In the genomic region with DNA sequence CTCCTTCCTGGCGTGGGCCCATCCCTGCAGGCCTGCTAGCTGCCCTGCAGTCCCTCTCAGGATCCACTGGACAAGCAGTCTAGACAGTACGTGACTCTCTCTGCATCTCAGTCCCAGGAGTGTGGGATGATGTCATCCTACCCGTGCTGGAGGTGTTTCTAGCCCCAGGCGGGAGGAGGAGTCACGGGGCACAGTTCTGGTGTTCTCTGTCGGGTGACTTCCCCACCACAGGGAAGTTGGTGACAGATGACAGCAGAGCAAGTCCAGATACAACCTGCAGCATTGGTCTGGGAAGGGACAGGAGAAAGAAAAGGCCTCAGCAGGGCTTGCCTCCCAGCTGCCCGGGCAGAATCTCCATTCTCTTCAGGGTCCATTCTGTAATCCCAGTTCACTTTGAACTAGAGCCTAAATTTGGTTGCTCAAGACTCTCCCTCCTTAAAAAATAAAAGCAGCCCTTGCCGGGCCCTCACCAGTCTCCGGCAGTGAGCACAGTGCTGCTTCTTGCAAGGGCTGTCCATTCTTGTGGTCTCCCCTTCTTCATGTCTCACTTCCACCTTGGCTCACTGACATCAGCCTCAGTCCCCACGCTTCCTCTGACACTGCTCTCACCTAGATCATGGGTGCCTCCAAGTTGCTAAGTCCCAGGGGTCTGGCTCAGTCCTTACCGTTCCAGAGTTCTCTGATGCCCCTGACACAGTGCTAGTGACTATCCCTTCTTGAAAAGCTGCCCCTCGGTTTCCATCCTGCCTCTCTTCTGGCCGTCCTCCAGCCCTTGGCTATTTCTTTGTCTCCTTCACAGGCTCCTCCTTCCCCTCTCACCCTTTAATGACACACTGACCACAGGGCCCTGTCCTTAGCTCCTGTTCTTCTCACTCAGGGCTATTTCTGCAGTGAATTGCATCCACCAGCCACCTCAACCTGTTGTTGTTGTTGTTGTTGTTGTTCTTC, we compare ENCODE assay signal across 1 cellular context.
TF ChIP-seq lines count a peak whose summit lies in the region.

No MANE protein-coding gene starts in this region.

TF ChIP-seq in HepG2, 621 proteins besides CTCF, POLR2A, EP300 and RAD21 (continued from another document and continues in another):
- TF ChIP-seq KLF9 (CRISPR knock-in tag; IDR thresholded peaks at IDR 0.05; ENCODE audit: low read depth) (0 out of 2 replicates have a peak, but pooled peaks have one; percentile 37), SP4 (CRISPR knock-in tag; IDR thresholded peaks at IDR 0.05) (0 out of 2 replicates have a peak, but pooled peaks have one; percentile 13), ZNF205 (CRISPR knock-in tag; IDR thresholded peaks at IDR 0.05) (no peak), SMYD3 (CRISPR knock-in tag; IDR thresholded peaks at IDR 0.05) (0 out of 2 replicates have a peak, but pooled peaks have one; percentile 46), HDAC2 (CRISPR knock-in tag; IDR thresholded peaks at IDR 0.05) (peak; percentile 77), ELF3 (CRISPR knock-in tag; IDR thresholded peaks at IDR 0.05) (peak; percentile 78; the same call in 1 of the 2 replicates), RFXANK (CRISPR knock-in tag; IDR thresholded peaks at IDR 0.05) (peak; percentile 64; the same call in 1 of the 2 replicates), ZNF510 (CRISPR knock-in tag; IDR thresholded peaks at IDR 0.05; ENCODE audit: low read depth) (0 out of 2 replicates have a peak, but pooled peaks have one; percentile 25), PHF21A (CRISPR knock-in tag; IDR thresholded peaks at IDR 0.05) (peak; percentile 64; the same call in 1 of the 2 replicates), ZNF605 (CRISPR knock-in tag; IDR thresholded peaks at IDR 0.05) (peak; percentile 73), HMG20A (CRISPR knock-in tag; IDR thresholded peaks at IDR 0.05; ENCODE audit: borderline replicate concordance) (0 out of 2 replicates have a peak, but pooled peaks have one; percentile 57), ZNF317 (CRISPR knock-in tag; IDR thresholded peaks at IDR 0.05) (peak; percentile 98), ZNF496 (CRISPR knock-in tag; IDR thresholded peaks at IDR 0.05; ENCODE audit: insufficient replicate concordance) (no peak), ZNF547 (CRISPR knock-in tag; IDR thresholded peaks at IDR 0.05) (0 out of 2 replicates have a peak, but pooled peaks have one; percentile 20), FOXP1 (IDR thresholded peaks at IDR 0.05) (no peak), FOXP1 (CRISPR knock-in tag; IDR thresholded peaks at IDR 0.05) (peak; percentile 55), KAT8 (CRISPR knock-in tag; IDR thresholded peaks at IDR 0.05) (peak; percentile 64), SPEN (CRISPR knock-in tag; IDR thresholded peaks at IDR 0.05; ENCODE audit: low read depth) (peak; percentile 70), ATAD3A (CRISPR knock-in tag; IDR thresholded peaks at IDR 0.05) (no peak), ZSCAN31 (CRISPR knock-in tag; IDR thresholded peaks at IDR 0.05; ENCODE audit: low read depth) (peak; percentile 44; the same call in 1 of the 2 replicates), ATF7-NPFF (CRISPR knock-in tag; IDR thresholded peaks at IDR 0.05; ENCODE audit: low read depth) (no peak; the same call in 1 of the 2 replicates), SAP130 (CRISPR knock-in tag; IDR thresholded peaks at IDR 0.05; ENCODE audit: low read depth) (peak; percentile 93), KMT2A (CRISPR knock-in tag; IDR thresholded peaks at IDR 0.05) (0 out of 2 replicates have a peak, but pooled peaks have one; percentile 42), ZMAT3 (CRISPR knock-in tag; conservative IDR thresholded peaks at IDR 0.05) (no peak), STAT5B (CRISPR knock-in tag; IDR thresholded peaks at IDR 0.05) (no peak), ZNF136 (CRISPR knock-in tag; IDR thresholded peaks at IDR 0.05; ENCODE audit: low read depth) (peak; percentile 72; the same call in 1 of the 2 replicates), ZBTB20 (CRISPR knock-in tag; IDR thresholded peaks at IDR 0.05; ENCODE audit: borderline replicate concordance, low read depth) (peak; percentile 47; the same call in 1 of the 2 replicates), POLR2G (IDR thresholded peaks at IDR 0.05; ENCODE audit: low read depth, low read length) (peak; percentile 78), MIXL1 (CRISPR knock-in tag; IDR thresholded peaks at IDR 0.05) (peak; percentile 62; the same call in 1 of the 2 replicates)
- TF ChIP-seq, protein P1, sequence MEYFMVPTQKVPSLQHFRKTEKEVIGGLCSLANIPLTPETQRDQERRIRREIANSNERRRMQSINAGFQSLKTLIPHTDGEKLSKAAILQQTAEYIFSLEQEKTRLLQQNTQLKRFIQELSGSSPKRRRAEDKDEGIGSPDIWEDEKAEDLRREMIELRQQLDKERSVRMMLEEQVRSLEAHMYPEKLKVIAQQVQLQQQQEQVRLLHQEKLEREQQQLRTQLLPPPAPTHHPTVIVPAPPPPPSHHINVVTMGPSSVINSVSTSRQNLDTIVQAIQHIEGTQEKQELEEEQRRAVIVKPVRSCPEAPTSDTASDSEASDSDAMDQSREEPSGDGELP (IDR thresholded peaks at IDR 0.05; ENCODE audit: borderline replicate concordance, low read depth), result peak; percentile 64; the same call in 1 of the 2 replicates
- TF ChIP-seq, protein P2, sequence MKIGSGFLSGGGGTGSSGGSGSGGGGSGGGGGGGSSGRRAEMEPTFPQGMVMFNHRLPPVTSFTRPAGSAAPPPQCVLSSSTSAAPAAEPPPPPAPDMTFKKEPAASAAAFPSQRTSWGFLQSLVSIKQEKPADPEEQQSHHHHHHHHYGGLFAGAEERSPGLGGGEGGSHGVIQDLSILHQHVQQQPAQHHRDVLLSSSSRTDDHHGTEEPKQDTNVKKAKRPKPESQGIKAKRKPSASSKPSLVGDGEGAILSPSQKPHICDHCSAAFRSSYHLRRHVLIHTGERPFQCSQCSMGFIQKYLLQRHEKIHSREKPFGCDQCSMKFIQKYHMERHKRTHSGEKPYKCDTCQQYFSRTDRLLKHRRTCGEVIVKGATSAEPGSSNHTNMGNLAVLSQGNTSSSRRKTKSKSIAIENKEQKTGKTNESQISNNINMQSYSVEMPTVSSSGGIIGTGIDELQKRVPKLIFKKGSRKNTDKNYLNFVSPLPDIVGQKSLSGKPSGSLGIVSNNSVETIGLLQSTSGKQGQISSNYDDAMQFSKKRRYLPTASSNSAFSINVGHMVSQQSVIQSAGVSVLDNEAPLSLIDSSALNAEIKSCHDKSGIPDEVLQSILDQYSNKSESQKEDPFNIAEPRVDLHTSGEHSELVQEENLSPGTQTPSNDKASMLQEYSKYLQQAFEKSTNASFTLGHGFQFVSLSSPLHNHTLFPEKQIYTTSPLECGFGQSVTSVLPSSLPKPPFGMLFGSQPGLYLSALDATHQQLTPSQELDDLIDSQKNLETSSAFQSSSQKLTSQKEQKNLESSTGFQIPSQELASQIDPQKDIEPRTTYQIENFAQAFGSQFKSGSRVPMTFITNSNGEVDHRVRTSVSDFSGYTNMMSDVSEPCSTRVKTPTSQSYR (CRISPR knock-in tag; IDR thresholded peaks at IDR 0.05; ENCODE audit: borderline replicate concordance), result peak; percentile 11; the same call in 1 of the 2 replicates
- TF ChIP-seq, protein P3, sequence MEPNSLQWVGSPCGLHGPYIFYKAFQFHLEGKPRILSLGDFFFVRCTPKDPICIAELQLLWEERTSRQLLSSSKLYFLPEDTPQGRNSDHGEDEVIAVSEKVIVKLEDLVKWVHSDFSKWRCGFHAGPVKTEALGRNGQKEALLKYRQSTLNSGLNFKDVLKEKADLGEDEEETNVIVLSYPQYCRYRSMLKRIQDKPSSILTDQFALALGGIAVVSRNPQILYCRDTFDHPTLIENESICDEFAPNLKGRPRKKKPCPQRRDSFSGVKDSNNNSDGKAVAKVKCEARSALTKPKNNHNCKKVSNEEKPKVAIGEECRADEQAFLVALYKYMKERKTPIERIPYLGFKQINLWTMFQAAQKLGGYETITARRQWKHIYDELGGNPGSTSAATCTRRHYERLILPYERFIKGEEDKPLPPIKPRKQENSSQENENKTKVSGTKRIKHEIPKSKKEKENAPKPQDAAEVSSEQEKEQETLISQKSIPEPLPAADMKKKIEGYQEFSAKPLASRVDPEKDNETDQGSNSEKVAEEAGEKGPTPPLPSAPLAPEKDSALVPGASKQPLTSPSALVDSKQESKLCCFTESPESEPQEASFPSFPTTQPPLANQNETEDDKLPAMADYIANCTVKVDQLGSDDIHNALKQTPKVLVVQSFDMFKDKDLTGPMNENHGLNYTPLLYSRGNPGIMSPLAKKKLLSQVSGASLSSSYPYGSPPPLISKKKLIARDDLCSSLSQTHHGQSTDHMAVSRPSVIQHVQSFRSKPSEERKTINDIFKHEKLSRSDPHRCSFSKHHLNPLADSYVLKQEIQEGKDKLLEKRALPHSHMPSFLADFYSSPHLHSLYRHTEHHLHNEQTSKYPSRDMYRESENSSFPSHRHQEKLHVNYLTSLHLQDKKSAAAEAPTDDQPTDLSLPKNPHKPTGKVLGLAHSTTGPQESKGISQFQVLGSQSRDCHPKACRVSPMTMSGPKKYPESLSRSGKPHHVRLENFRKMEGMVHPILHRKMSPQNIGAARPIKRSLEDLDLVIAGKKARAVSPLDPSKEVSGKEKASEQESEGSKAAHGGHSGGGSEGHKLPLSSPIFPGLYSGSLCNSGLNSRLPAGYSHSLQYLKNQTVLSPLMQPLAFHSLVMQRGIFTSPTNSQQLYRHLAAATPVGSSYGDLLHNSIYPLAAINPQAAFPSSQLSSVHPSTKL (CRISPR knock-in tag; IDR thresholded peaks at IDR 0.05), result peak; percentile 90
- TF ChIP-seq, protein P4, sequence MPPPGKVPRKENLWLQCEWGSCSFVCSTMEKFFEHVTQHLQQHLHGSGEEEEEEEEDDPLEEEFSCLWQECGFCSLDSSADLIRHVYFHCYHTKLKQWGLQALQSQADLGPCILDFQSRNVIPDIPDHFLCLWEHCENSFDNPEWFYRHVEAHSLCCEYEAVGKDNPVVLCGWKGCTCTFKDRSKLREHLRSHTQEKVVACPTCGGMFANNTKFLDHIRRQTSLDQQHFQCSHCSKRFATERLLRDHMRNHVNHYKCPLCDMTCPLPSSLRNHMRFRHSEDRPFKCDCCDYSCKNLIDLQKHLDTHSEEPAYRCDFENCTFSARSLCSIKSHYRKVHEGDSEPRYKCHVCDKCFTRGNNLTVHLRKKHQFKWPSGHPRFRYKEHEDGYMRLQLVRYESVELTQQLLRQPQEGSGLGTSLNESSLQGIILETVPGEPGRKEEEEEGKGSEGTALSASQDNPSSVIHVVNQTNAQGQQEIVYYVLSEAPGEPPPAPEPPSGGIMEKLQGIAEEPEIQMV (CRISPR knock-in tag; IDR thresholded peaks at IDR 0.05; ENCODE audit: low read depth), result no peak
- TF ChIP-seq, protein P5, sequence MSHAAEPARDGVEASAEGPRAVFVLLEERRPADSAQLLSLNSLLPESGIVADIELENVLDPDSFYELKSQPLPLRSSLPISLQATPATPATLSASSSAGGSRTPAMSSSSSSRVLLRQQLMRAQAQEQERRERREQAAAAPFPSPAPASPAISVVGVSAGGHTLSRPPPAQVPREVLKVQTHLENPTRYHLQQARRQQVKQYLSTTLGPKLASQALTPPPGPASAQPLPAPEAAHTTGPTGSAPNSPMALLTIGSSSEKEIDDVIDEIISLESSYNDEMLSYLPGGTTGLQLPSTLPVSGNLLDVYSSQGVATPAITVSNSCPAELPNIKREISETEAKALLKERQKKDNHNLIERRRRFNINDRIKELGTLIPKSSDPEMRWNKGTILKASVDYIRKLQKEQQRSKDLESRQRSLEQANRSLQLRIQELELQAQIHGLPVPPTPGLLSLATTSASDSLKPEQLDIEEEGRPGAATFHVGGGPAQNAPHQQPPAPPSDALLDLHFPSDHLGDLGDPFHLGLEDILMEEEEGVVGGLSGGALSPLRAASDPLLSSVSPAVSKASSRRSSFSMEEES (CRISPR knock-in tag; IDR thresholded peaks at IDR 0.05), result peak; percentile 92
- TF ChIP-seq, protein P6, sequence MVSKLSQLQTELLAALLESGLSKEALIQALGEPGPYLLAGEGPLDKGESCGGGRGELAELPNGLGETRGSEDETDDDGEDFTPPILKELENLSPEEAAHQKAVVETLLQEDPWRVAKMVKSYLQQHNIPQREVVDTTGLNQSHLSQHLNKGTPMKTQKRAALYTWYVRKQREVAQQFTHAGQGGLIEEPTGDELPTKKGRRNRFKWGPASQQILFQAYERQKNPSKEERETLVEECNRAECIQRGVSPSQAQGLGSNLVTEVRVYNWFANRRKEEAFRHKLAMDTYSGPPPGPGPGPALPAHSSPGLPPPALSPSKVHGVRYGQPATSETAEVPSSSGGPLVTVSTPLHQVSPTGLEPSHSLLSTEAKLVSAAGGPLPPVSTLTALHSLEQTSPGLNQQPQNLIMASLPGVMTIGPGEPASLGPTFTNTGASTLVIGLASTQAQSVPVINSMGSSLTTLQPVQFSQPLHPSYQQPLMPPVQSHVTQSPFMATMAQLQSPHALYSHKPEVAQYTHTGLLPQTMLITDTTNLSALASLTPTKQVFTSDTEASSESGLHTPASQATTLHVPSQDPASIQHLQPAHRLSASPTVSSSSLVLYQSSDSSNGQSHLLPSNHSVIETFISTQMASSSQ (IDR thresholded peaks at IDR 0.05; ENCODE audit: low read depth), result peak; percentile 36; the same call in 1 of the 2 replicates
- TF ChIP-seq, protein P6 (CRISPR knock-in tag; IDR thresholded peaks at IDR 0.05; ENCODE audit: borderline replicate concordance), result peak; percentile 56; the same call in 1 of the 2 replicates
